Comparison of ENCODE assay signal across 21 cellular contexts in genomic region chr22:48391171-48391711, GRCh38.
"Had no signal": no experiment of that assay in that cellular context is flagged by ENCODE, and none has a peak within 500 bp of the region (broad histone marks: within the 10 kb centered on the region; RNA-seq: fewer than 3 reads in every experiment).

No MANE protein-coding gene starts in this region.

- H3K4me1 Mint-ChIP-seq: activated CD4-positive, alpha-beta T cell treated with anti-CD3 and anti-CD28 coated beads, Interleukin-2, amount 10 ng/mL, durations not matched to agents 7 days and 5 days; activated CD8-positive, alpha-beta memory T cell treated with anti-CD3 and anti-CD28 coated beads, Interleukin-2, amount 10 ng/mL, durations not matched to agents 7 days and 5 days; immature natural killer cell; stimulated activated memory B cell treated with anti-CD40 and anti-IgM and Interleukin-4, amounts not matched to agents 10 μg/mL and 1 μg/mL and 100 μg/mL, for 72 hours had no signal

- H3K36me3 Mint-ChIP-seq: activated CD8-positive, alpha-beta memory T cell treated with anti-CD3 and anti-CD28 coated beads, Interleukin-2, amount 10 ng/mL, durations not matched to agents 7 days and 5 days; activated naive CD4-positive, alpha-beta T cell treated with anti-CD3 and anti-CD28 coated beads, Interleukin-2, amount 50 U/mL, for 72 hours; brain; immature natural killer cell; natural killer cell treated with Interleukin-12 subunit alpha and Interleukin-12 subunit beta and Interleukin-15 and Interleukin-18, amount 100 ng/mL, for 72 hours; stimulated activated memory B cell treated with anti-CD40 and anti-IgM and Interleukin-4, amounts not matched to agents 10 μg/mL and 1 μg/mL and 100 μg/mL, for 72 hours had no signal

- H3K27ac Mint-ChIP-seq: activated CD4-positive, alpha-beta T cell treated with anti-CD3 and anti-CD28 coated beads, Interleukin-2, amount 10 ng/mL, durations not matched to agents 7 days and 5 days; activated CD8-positive, alpha-beta memory T cell treated with anti-CD3 and anti-CD28 coated beads, Interleukin-2, amount 10 ng/mL, durations not matched to agents 7 days and 5 days; activated CD8-positive, alpha-beta T cell treated with anti-CD3 and anti-CD28 coated beads for 36 hours; activated naive CD4-positive, alpha-beta T cell treated with anti-CD3 and anti-CD28 coated beads, Interleukin-2, amount 50 U/mL, for 72 hours; dendritic cell treated with granulocyte-macrophage colony-stimulating factor and Interleukin-4, amounts not matched to agents 40 ng/mL and 50 ng/mL, for 4 days; immature natural killer cell; natural killer cell treated with Interleukin-12 subunit alpha and Interleukin-12 subunit beta and Interleukin-15 and Interleukin-18, amount 100 ng/mL, for 72 hours; stimulated activated memory B cell treated with anti-CD40 and anti-IgM and Interleukin-4, amounts not matched to agents 10 μg/mL and 1 μg/mL and 100 μg/mL, for 72 hours; T-helper 2 cell treated with Interferon-gamma antibody and Interleukin-4, amounts not matched to agents 5 μg/mL and 100 μg/mL, for 36 hours had no signal

- DNase-seq: activated CD4-positive, alpha-beta T cell treated with anti-CD3 and anti-CD28 coated beads, Interleukin-2, amount 10 ng/mL, durations not matched to agents 7 days and 5 days; activated CD4-positive, CD25-positive, alpha-beta regulatory T cell treated with anti-CD3 and anti-CD28 coated beads, Interleukin-2, amount 50 U/mL, for 72 hours; activated CD8-positive, alpha-beta memory T cell treated with anti-CD3 and anti-CD28 coated beads, Interleukin-2, amount 10 ng/mL, durations not matched to agents 7 days and 5 days; activated CD8-positive, alpha-beta T cell treated with anti-CD3 and anti-CD28 coated beads for 36 hours; activated T-cell treated with anti-CD3 and anti-CD28 coated beads for 4 hours; effector CD4-positive, alpha-beta T cell; foreskin keratinocyte; immature natural killer cell; kidney glomerular epithelial cell; left ventricle myocardium inferior; midbrain; stimulated activated CD4-positive, alpha-beta T cell treated with anti-CD3 and anti-CD28 coated beads, Interleukin-15, amount 100 ng/mL, for 24 hours; stomach; transverse colon had no signal

- H3K9me3 Mint-ChIP-seq: activated CD4-positive, alpha-beta T cell treated with anti-CD3 and anti-CD28 coated beads, Interleukin-2, amount 10 ng/mL, durations not matched to agents 7 days and 5 days; activated CD8-positive, alpha-beta T cell treated with anti-CD3 and anti-CD28 coated beads for 36 hours; natural killer cell treated with Interleukin-12 subunit alpha and Interleukin-12 subunit beta and Interleukin-15 and Interleukin-18, amount 100 ng/mL, for 72 hours; T-helper 2 cell treated with Interferon-gamma antibody and Interleukin-4, amounts not matched to agents 5 μg/mL and 100 μg/mL, for 36 hours had no signal

- H3K4me3 Mint-ChIP-seq: activated CD4-positive, alpha-beta T cell treated with anti-CD3 and anti-CD28 coated beads, Interleukin-2, amount 10 ng/mL, durations not matched to agents 7 days and 5 days; activated CD8-positive, alpha-beta memory T cell treated with anti-CD3 and anti-CD28 coated beads, Interleukin-2, amount 10 ng/mL, durations not matched to agents 7 days and 5 days; activated CD8-positive, alpha-beta T cell treated with anti-CD3 and anti-CD28 coated beads for 36 hours; brain; dendritic cell treated with granulocyte-macrophage colony-stimulating factor and Interleukin-4, amounts not matched to agents 40 ng/mL and 50 ng/mL, for 4 days; immature natural killer cell; natural killer cell treated with Interleukin-12 subunit alpha and Interleukin-12 subunit beta and Interleukin-15 and Interleukin-18, amount 100 ng/mL, for 72 hours; stimulated activated memory B cell treated with anti-CD40 and anti-IgM and Interleukin-4, amounts not matched to agents 10 μg/mL and 1 μg/mL and 100 μg/mL, for 72 hours; T-helper 2 cell treated with Interferon-gamma antibody and Interleukin-4, amounts not matched to agents 5 μg/mL and 100 μg/mL, for 36 hours had no signal

- H3K27me3 Mint-ChIP-seq: activated CD4-positive, alpha-beta T cell treated with anti-CD3 and anti-CD28 coated beads, Interleukin-2, amount 10 ng/mL, durations not matched to agents 7 days and 5 days; activated CD8-positive, alpha-beta memory T cell treated with anti-CD3 and anti-CD28 coated beads, Interleukin-2, amount 10 ng/mL, durations not matched to agents 7 days and 5 days; activated CD8-positive, alpha-beta T cell treated with anti-CD3 and anti-CD28 coated beads for 36 hours; dendritic cell treated with granulocyte-macrophage colony-stimulating factor and Interleukin-4, amounts not matched to agents 40 ng/mL and 50 ng/mL, for 4 days had no signal

- ATAC-seq: activated CD8-positive, alpha-beta memory T cell treated with anti-CD3 and anti-CD28 coated beads, Interleukin-2, amount 10 ng/mL, durations not matched to agents 7 days and 5 days; activated CD8-positive, alpha-beta T cell treated with anti-CD3 and anti-CD28 coated beads for 36 hours; activated naive CD4-positive, alpha-beta T cell treated with anti-CD3 and anti-CD28 coated beads, Interleukin-2, amount 50 U/mL, for 72 hours; foreskin keratinocyte; natural killer cell treated with Interleukin-12 subunit alpha and Interleukin-12 subunit beta and Interleukin-15 and Interleukin-18, amount 100 ng/mL, for 72 hours; sciatic nerve; stimulated activated memory B cell treated with anti-CD40 and anti-IgM and Interleukin-4, amounts not matched to agents 10 μg/mL and 1 μg/mL and 100 μg/mL, for 72 hours had no signal
